ENCODE assay signal across 19 cellular contexts in genomic region chr11:27084407-27084985, GRCh38. TPM values are rescaled to one million over a fixed set of nuclear protein-coding genes. Genes with fewer than 3 reads are reported as not detected.
DNase-seq lines count a peak whose midpoint lies in the region; ATAC-seq and TF ChIP-seq lines count a peak whose summit lies in the region.
"Had no signal": no experiment of that assay in that cellular context is flagged by ENCODE, and none has a peak within 500 bp of the region (broad histone marks: within the 10 kb centered on the region; RNA-seq: fewer than 3 reads in every experiment).

No MANE protein-coding gene starts in this region.

- peaks cover 10% of the 10 kb centered on the region for H3K4me1 Mint-ChIP-seq in GM23338
- H3K4me1 Mint-ChIP-seq: activated naive CD4-positive, alpha-beta T cell treated with anti-CD3 and anti-CD28 coated beads, Interleukin-2, amount 50 U/mL, for 24 hours; CD14-positive monocyte; immature natural killer cell had no signal

- no peaks in the 10 kb centered on the region for H3K36me3 ChIP-seq in GM23338 (ENCODE audit: insufficient read depth)
- H3K36me3 ChIP-seq: thoracic aorta had no signal

- no peaks in the 10 kb centered on the region for H3K9me2 ChIP-seq in GM23338 (ENCODE audit: insufficient read depth)

- H3K27me3 ChIP-seq in GM23338 (ENCODE audit: insufficient read depth) = no peaks in the 10 kb centered on the region

- no peaks in the 10 kb centered on the region for H3K36me3 Mint-ChIP-seq in GM23338 (ENCODE audit: low read depth)
- H3K36me3 Mint-ChIP-seq: activated naive CD4-positive, alpha-beta T cell treated with anti-CD3 and anti-CD28 coated beads, Interleukin-2, amount 50 U/mL, for 24 hours; CD14-positive monocyte; immature natural killer cell had no signal

- H3K4me3 ChIP-seq in GM23338 (no peak overlapping the region), astrocyte of the spinal cord (ENCODE audit: low read depth, low read length) (no peak overlapping the region)
- H3K4me3 ChIP-seq: skin epidermis, thoracic aorta had no signal

- H4K20me1 ChIP-seq in GM23338 (replicated peaks; ENCODE audit: insufficient read depth) = no peaks in the 10 kb centered on the region

- ATAC-seq in GM23338 = peak; percentile 59
- ATAC-seq: Panc1 had no signal

- in situ Hi-C loops in astrocyte of the spinal cord (cut with HindIII; ENCODE audit: low sequenced_read_pairs) = no loop called here

- no peaks in the 10 kb centered on the region; the same call in 2 of the 3 replicates for H3K9me3 Mint-ChIP-seq in GM23338
- H3K9me3 Mint-ChIP-seq: activated naive CD4-positive, alpha-beta T cell treated with anti-CD3 and anti-CD28 coated beads, Interleukin-2, amount 50 U/mL, for 24 hours had no signal

- no peak overlapping the region for H3K4me3 Mint-ChIP-seq in GM23338
- H3K4me3 Mint-ChIP-seq: activated naive CD4-positive, alpha-beta T cell treated with anti-CD3 and anti-CD28 coated beads, Interleukin-2, amount 50 U/mL, for 24 hours; activated T-cell treated with anti-CD3 and anti-CD28 coated beads, Interleukin-2, amount 50 U/mL, for 24 hours; CD14-positive monocyte; immature natural killer cell had no signal

- no peak overlapping the region for H3K4me2 ChIP-seq in GM23338

- H3F3A ChIP-seq in GM23338 (replicated peaks; ENCODE audit: low read depth) = no peaks in the 10 kb centered on the region

- no peak overlapping the region for H3K27ac Mint-ChIP-seq in GM23338
- H3K27ac Mint-ChIP-seq: activated naive CD4-positive, alpha-beta T cell treated with anti-CD3 and anti-CD28 coated beads, Interleukin-2, amount 50 U/mL, for 24 hours; activated T-cell treated with anti-CD3 and anti-CD28 coated beads, Interleukin-2, amount 50 U/mL, for 24 hours; CD14-positive monocyte; immature natural killer cell had no signal

- no peak overlapping the region for H3K27ac ChIP-seq in GM23338 (ENCODE audit: low read depth)
- H3K27ac ChIP-seq: thoracic aorta had no signal

- H3K79me2 ChIP-seq in GM23338 (replicated peaks; ENCODE audit: insufficient read depth) = no peaks in the 10 kb centered on the region

- H3K4me1 ChIP-seq in GM23338 (ENCODE audit: insufficient read depth) = 0 out of 2 replicates have a peak, but pooled peaks cover 4% of the 10 kb centered on the region

- H3K27me3 Mint-ChIP-seq in GM23338 (ENCODE audit: insufficient read depth, low read depth, poor library complexity) = no peaks in the 10 kb centered on the region
- H3K27me3 Mint-ChIP-seq: activated naive CD4-positive, alpha-beta T cell treated with anti-CD3 and anti-CD28 coated beads, Interleukin-2, amount 50 U/mL, for 24 hours; activated T-cell treated with anti-CD3 and anti-CD28 coated beads, Interleukin-2, amount 50 U/mL, for 24 hours had no signal

- DNase-seq in GM23338 (ENCODE audit: low spot score) = peak; percentile 19
- peak; percentile 83 for DNase-seq in astrocyte of the spinal cord (ENCODE audit: low read depth, low spot score)
- DNase-seq in iPS DF 19.7 (ENCODE audit: low read depth, low spot score) = peak; percentile 2
- peak; percentile 7 for DNase-seq in retina
- no peak for DNase-seq in NCI-H524 treated with DMSO at 0.1 percent for 48 hours (lab: John Stamatoyannopoulos, UW)
- no peak for DNase-seq in iPS-NIHi7 (ENCODE audit: extremely low spot score)
- DNase-seq in stimulated activated CD4-positive, alpha-beta T cell treated with anti-CD3 and anti-CD28 coated beads, Interleukin-2, amount 100 ng/mL, for 24 hours = no peak
- DNase-seq: activated T-cell treated with anti-CD3 and anti-CD28 coated beads, Interleukin-2, amount 50 U/mL, for 24 hours; DND-41; immature natural killer cell; KBM-7; NCI-H1048; NCI-H748 treated with DMSO at 0.1 percent for 48 hours; nucleus accumbens had no signal

- no peak overlapping the region for H2AFZ ChIP-seq in GM23338

- TF ChIP-seq CTCF in GM23338 (conservative IDR thresholded peaks at IDR 0.05; ENCODE audit: low read depth in 2 of 2) = no peak
- no peak for TF ChIP-seq CTCF in astrocyte of the spinal cord (IDR thresholded peaks at IDR 0.05; ENCODE audit: low read depth, low read length)

TF ChIP-seq in GM23338, 12 proteins besides CTCF, POLR2A, EP300 and RAD21 (continues in another document):
- TF ChIP-seq CREB1 (CRISPR knock-in tag; IDR thresholded peaks at IDR 0.05; ENCODE audit: low read depth) (no peak), ETS1 (IDR thresholded peaks at IDR 0.05) (no peak), ZNF331 (CRISPR knock-in tag; IDR thresholded peaks at IDR 0.05; ENCODE audit: low read depth) (no peak), ZNF114 (CRISPR knock-in tag; IDR thresholded peaks at IDR 0.05) (no peak), EZH2 (IDR thresholded peaks at IDR 0.05; ENCODE audit: low read depth, unreplicated experiment) (no peak), EZH2phosphoT487 (IDR thresholded peaks at IDR 0.05; ENCODE audit: unreplicated experiment) (no peak)
- TF ChIP-seq, protein P1, sequence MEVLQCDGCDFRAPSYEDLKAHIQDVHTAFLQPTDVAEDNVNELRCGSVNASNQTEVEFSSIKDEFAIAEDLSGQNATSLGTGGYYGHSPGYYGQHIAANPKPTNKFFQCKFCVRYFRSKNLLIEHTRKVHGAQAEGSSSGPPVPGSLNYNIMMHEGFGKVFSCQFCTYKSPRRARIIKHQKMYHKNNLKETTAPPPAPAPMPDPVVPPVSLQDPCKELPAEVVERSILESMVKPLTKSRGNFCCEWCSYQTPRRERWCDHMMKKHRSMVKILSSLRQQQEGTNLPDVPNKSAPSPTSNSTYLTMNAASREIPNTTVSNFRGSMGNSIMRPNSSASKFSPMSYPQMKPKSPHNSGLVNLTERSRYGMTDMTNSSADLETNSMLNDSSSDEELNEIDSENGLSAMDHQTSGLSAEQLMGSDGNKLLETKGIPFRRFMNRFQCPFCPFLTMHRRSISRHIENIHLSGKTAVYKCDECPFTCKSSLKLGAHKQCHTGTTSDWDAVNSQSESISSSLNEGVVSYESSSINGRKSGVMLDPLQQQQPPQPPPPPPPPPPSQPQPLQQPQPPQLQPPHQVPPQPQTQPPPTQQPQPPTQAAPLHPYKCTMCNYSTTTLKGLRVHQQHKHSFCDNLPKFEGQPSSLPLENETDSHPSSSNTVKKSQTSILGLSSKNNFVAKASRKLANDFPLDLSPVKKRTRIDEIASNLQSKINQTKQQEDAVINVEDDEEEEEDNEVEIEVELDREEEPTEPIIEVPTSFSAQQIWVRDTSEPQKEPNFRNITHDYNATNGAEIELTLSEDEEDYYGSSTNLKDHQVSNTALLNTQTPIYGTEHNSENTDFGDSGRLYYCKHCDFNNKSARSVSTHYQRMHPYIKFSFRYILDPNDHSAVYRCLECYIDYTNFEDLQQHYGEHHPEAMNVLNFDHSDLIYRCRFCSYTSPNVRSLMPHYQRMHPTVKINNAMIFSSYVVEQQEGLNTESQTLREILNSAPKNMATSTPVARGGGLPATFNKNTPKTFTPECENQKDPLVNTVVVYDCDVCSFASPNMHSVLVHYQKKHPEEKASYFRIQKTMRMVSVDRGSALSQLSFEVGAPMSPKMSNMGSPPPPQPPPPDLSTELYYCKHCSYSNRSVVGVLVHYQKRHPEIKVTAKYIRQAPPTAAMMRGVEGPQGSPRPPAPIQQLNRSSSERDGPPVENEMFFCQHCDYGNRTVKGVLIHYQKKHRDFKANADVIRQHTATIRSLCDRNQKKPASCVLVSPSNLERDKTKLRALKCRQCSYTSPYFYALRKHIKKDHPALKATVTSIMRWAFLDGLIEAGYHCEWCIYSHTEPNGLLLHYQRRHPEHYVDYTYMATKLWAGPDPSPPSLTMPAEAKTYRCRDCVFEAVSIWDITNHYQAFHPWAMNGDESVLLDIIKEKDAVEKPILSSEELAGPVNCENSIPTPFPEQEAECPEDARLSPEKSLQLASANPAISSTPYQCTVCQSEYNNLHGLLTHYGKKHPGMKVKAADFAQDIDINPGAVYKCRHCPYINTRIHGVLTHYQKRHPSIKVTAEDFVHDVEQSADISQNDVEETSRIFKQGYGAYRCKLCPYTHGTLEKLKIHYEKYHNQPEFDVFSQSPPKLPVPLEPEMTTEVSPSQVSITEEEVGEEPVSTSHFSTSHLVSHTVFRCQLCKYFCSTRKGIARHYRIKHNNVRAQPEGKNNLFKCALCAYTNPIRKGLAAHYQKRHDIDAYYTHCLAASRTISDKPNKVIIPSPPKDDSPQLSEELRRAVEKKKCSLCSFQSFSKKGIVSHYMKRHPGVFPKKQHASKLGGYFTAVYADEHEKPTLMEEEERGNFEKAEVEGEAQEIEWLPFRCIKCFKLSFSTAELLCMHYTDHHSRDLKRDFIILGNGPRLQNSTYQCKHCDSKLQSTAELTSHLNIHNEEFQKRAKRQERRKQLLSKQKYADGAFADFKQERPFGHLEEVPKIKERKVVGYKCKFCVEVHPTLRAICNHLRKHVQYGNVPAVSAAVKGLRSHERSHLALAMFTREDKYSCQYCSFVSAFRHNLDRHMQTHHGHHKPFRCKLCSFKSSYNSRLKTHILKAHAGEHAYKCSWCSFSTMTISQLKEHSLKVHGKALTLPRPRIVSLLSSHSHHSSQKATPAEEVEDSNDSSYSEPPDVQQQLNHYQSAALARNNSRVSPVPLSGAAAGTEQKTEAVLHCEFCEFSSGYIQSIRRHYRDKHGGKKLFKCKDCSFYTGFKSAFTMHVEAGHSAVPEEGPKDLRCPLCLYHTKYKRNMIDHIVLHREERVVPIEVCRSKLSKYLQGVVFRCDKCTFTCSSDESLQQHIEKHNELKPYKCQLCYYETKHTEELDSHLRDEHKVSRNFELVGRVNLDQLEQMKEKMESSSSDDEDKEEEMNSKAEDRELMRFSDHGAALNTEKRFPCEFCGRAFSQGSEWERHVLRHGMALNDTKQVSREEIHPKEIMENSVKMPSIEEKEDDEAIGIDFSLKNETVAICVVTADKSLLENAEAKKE (CRISPR knock-in tag; IDR thresholded peaks at IDR 0.05) = no peak

RNA-seq across cellular contexts. Expression of gene BBOX1, which starts 43.9 kb away (rescaled TPM):
- total RNA-seq in GM23338 (2014; rRNA removed; shearing (Covaris generic)) = not detected in 2 replicates
- polyA plus RNA-seq in GM23338 (2016; fragmentation: Nextera tagmentation; extraction: Ambion mirVana) = 0.23 TPM in 1 of 2 replicates, not detected in the other
- total RNA-seq: thoracic aorta had no signal
- polyA plus RNA-seq: CD14-positive monocyte, immature natural killer cell had no signal

Comparison
In these comparisons a context has a peak if more than half of its experiments do, and no peak if none do; other contexts are left out.
1. DNase-seq: peak in GM23338 (single experiment), astrocyte of the spinal cord (single experiment), iPS DF 19.7 (single experiment) and retina (single experiment); none in NCI-H524 treated with DMSO at 0.1 percent for 48 hours (single experiment), iPS-NIHi7 (single experiment) and stimulated activated CD4-positive, alpha-beta T cell treated with anti-CD3 and anti-CD28 coated beads, Interleukin-2, amount 100 ng/mL, for 24 hours (0 of 2).